Comparison of ENCODE assay signal across 8 cellular contexts in genomic region chr15:35546581-35547381, GRCh38. TPM values are rescaled to one million over a fixed set of nuclear protein-coding genes. Genes with fewer than 3 reads are reported as not detected.
DNase-seq lines count a peak whose midpoint lies in the region; ATAC-seq and TF ChIP-seq lines count a peak whose summit lies in the region.

No MANE protein-coding gene starts in this region.

- no peak for TF ChIP-seq POLR2A in suprapubic skin (IDR thresholded peaks at IDR 0.05)

- peak overlapping the region; percentile 98 for H3K9ac ChIP-seq in adipocyte (ENCODE audit: low read length)

- DNase-seq in adipocyte (ENCODE audit: low read depth) (no peak), suprapubic skin (ENCODE audit: low spot score in 2 of 2) (no peak), cerebellum (ENCODE audit: low spot score) (no peak), dedifferentiated amniotic fluid mesenchymal stem cell (ENCODE audit: extremely low spot score) (no peak)

- H3K4me1 ChIP-seq in adipocyte (ENCODE audit: control insufficient read depth, insufficient read depth, low read length), result peaks cover 16% of the 10 kb centered on the region
- peaks cover 20% of the 10 kb centered on the region for H3K4me1 ChIP-seq in suprapubic skin

- TF ChIP-seq EP300 in suprapubic skin (IDR thresholded peaks at IDR 0.05), result no peak

- no peaks in the 10 kb centered on the region for H3K9me3 ChIP-seq in adipocyte (ENCODE audit: control insufficient read depth, low read length)
- H3K9me3 ChIP-seq in suprapubic skin, result no peaks in the 10 kb centered on the region

- H3K27ac ChIP-seq in layer of hippocampus (ENCODE audit: low read depth, low read length) (peak overlapping the region; percentile 93), suprapubic skin (peak overlapping the region; percentile 97)

- WGBS in suprapubic skin, result 73% methylated on average over 11 of the region's 11 CpGs

- H3K27me3 ChIP-seq in adipocyte (replicated peaks; ENCODE audit: control insufficient read depth, insufficient read depth, low read length), result no peaks in the 10 kb centered on the region
- no peaks in the 10 kb centered on the region for H3K27me3 ChIP-seq in layer of hippocampus (ENCODE audit: control insufficient read depth, insufficient read depth, low read length)
- no peaks in the 10 kb centered on the region for H3K27me3 ChIP-seq in suprapubic skin

- TF ChIP-seq CTCF in suprapubic skin (IDR thresholded peaks at IDR 0.05), result no peak

- ATAC-seq in GM18861 (IDR thresholded peaks at IDR 0.05; ENCODE audit: unreplicated experiment), result peak; percentile 31
- ATAC-seq in HG03135 (IDR thresholded peaks at IDR 0.05; ENCODE audit: unreplicated experiment), result peak; percentile 35
- ATAC-seq in GM18519 (IDR thresholded peaks at IDR 0.05; ENCODE audit: low FRiP score, unreplicated experiment), result no peak

- peak overlapping the region; percentile 85 for H3K4me3 ChIP-seq in adipocyte (ENCODE audit: low read length)
- peak overlapping the region; percentile 71 for H3K4me3 ChIP-seq in suprapubic skin

- H3K36me3 ChIP-seq in adipocyte (ENCODE audit: control insufficient read depth, insufficient read depth, low read length, severe bottlenecking) (no peaks in the 10 kb centered on the region), suprapubic skin (no peaks in the 10 kb centered on the region)

RNA-seq across cellular contexts. Expression of gene DPH6, which starts 0.8 kb away (rescaled TPM):
- 10 to 100 TPM; 12.5 to 50.0 (median 19.0) TPM for total RNA-seq in suprapubic skin
- 27.2 TPM for total RNA-seq in cerebellum
